ENCODE assay signal across 16 cellular contexts in genomic region chr17:6927290-6927844, GRCh38.
DNase-seq lines count a peak whose midpoint lies in the region; ATAC-seq and TF ChIP-seq lines count a peak whose summit lies in the region.
"Had no signal": no experiment of that assay in that cellular context is flagged by ENCODE, and none has a peak within 500 bp of the region (broad histone marks: within the 10 kb centered on the region; RNA-seq: fewer than 3 reads in every experiment).

No MANE protein-coding gene starts in this region.

- H3K4me3 ChIP-seq in breast epithelium (no peak overlapping the region), PC-3 (ENCODE audit: low read length) (no peak overlapping the region), fibroblast of lung (replicated peaks in 1 of 4; ENCODE audit: control extremely low read depth in 1 of 4, insufficient read depth in 1 of 4, low read depth in 3 of 4, low read length in 4 of 4) (peak overlapping the region in 1 of 4 experiments; percentile 15)
- H3K4me3 ChIP-seq: esophagus muscularis mucosa, SJSA1, transverse colon had no signal

- H3K36me3 Mint-ChIP-seq in MCF 10A (ENCODE audit: insufficient read depth, unreplicated experiment): no peaks in the 10 kb centered on the region

- peak; percentile 73 for DNase-seq in MCF 10A (ENCODE audit: unreplicated experiment)
- no peak for DNase-seq in breast epithelium (ENCODE audit: low spot score in 2 of 2)
- peak; percentile 49 for DNase-seq in PC-3
- DNase-seq in fibroblast of lung (ENCODE audit: low read depth in 2 of 2): peak; percentile 35 to 93
- no peak for DNase-seq in stimulated activated CD4-positive, alpha-beta T cell treated with anti-CD3 and anti-CD28 coated beads, Interleukin-2, amount 100 ng/mL, for 48 hours
- no peak for DNase-seq in pons (ENCODE audit: low spot score)
- DNase-seq: activated CD4-positive, alpha-beta T cell treated with anti-CD3 and anti-CD28 coated beads for 1 hour; NCI-H1105; NCI-H524; transverse colon had no signal

- H3K4me1 Mint-ChIP-seq in MCF 10A (ENCODE audit: insufficient read depth, unreplicated experiment): peaks cover 16% of the 10 kb centered on the region

- H3K79me2 ChIP-seq in PC-3 (ENCODE audit: low read length) (no peaks in the 10 kb centered on the region), fibroblast of lung (ENCODE audit: control insufficient read depth, insufficient read depth, low read length) (no peaks in the 10 kb centered on the region)

- H3K4me3 Mint-ChIP-seq in MCF 10A (ENCODE audit: unreplicated experiment): no peak overlapping the region
- H3K4me3 Mint-ChIP-seq: central memory CD8-positive, alpha-beta T cell had no signal

- CTCF ChIA-PET in MCF 10A (lab: Yijun Ruan, JAX) (interaction anchor here (0.7 to 1.9 kb wide), 4 partner anchors 13 to 77 kb away, joined by 3 to 8 read pairs (median 5); no protein-coding TSS in a partner anchor), PC-3 (lab: Charles Lee) (no interaction called here)

- H3K4me2 ChIP-seq in PC-3 (ENCODE audit: low read length) (no peak overlapping the region), fibroblast of lung (ENCODE audit: extremely low read depth, insufficient read depth, low read length) (no peak overlapping the region)

- intact Hi-C loops in MCF 10A (cut with micrococcal nuclease) (no loop called here), breast epithelium (cut with DNase I; ENCODE audit: low total_unique reads) (no loop called here), PC-3 (cut with micrococcal nuclease) (no loop called here)

- ATAC-seq in PC-3 (no peak), GM18909 (IDR thresholded peaks at IDR 0.05; ENCODE audit: poor library complexity, unreplicated experiment) (no peak), HG03108 (IDR thresholded peaks at IDR 0.05; ENCODE audit: unreplicated experiment) (no peak)

- BruUV-seq in MCF 10A (replicated peaks; lab: Mats Ljungman, UMichigan): no TSS peak
- no TSS peak for BruUV-seq in PC-3 (replicated peaks; lab: Mats Ljungman, UMichigan)

- no peaks in the 10 kb centered on the region for H3K27me3 ChIP-seq in breast epithelium
- H3K27me3 ChIP-seq in PC-3 (ENCODE audit: low read length): no peaks in the 10 kb centered on the region
- no peaks in the 10 kb centered on the region for H3K27me3 ChIP-seq in fibroblast of lung (ENCODE audit: control insufficient read depth, insufficient read depth, low read length)
- H3K27me3 ChIP-seq: SJSA1, transverse colon had no signal

- H2AFZ ChIP-seq in PC-3 (ENCODE audit: low read length) (no peak overlapping the region), fibroblast of lung (ENCODE audit: low read length) (no peak overlapping the region)

- no peaks in the 10 kb centered on the region for H3K36me3 ChIP-seq in breast epithelium
- no peaks in the 10 kb centered on the region for H3K36me3 ChIP-seq in PC-3 (ENCODE audit: low read depth, low read length)
- no peaks in the 10 kb centered on the region for H3K36me3 ChIP-seq in fibroblast of lung (ENCODE audit: control insufficient read depth, insufficient read depth, low read length)
- H3K36me3 ChIP-seq: esophagus muscularis mucosa, SJSA1, transverse colon had no signal

- POLR2A ChIA-PET in MCF 10A (lab: Yijun Ruan, JAX) (interaction anchor here (0.5 to 2.2 kb wide), 13 partner anchors 8 to 1932 kb away, joined by 3 to 12 read pairs (median 3); partner anchors contain the start of genes CTDNEP1 and SLC16A13), PC-3 (lab: Charles Lee; ENCODE audit: unreplicated experiment) (interaction anchor here (0.6 kb wide), 1 partner anchor 25 kb away, joined by 3 read pairs; no protein-coding TSS in a partner anchor)

- H3K27ac Mint-ChIP-seq in MCF 10A (ENCODE audit: low read depth, unreplicated experiment): peak overlapping the region; percentile 51
- H3K27ac Mint-ChIP-seq: activated T-helper 2 cell treated with anti-CD3 and anti-CD28 coated beads, Interferon-gamma antibody, Interleukin-2, Interleukin-4, amounts not matched to agents 10 μg/mL and 5 μg/mL and 100 μg/mL, durations not matched to agents 14 hours and 24 hours and 36 hours had no signal

- no peaks in the 10 kb centered on the region for H3K9me3 Mint-ChIP-seq in MCF 10A (ENCODE audit: unreplicated experiment)
- H3K9me3 Mint-ChIP-seq: central memory CD8-positive, alpha-beta T cell had no signal

- no peaks in the 10 kb centered on the region for H3K4me1 ChIP-seq in breast epithelium
- H3K4me1 ChIP-seq in PC-3 (ENCODE audit: insufficient read depth, low read length): no peaks in the 10 kb centered on the region
- H3K4me1 ChIP-seq in fibroblast of lung (ENCODE audit: control insufficient read depth, extremely low read depth, insufficient read depth, low read length): peaks cover 3% of the 10 kb centered on the region
- H3K4me1 ChIP-seq: esophagus muscularis mucosa, SJSA1, transverse colon had no signal

- TF ChIP-seq CTCF in MCF 10A (IDR thresholded peaks at IDR 0.05; ENCODE audit: unreplicated experiment) (no peak), breast epithelium (IDR thresholded peaks at IDR 0.05) (no peak), PC-3 (conservative IDR thresholded peaks at IDR 0.05; ENCODE audit: low read depth, low read length) (no peak), fibroblast of lung (conservative IDR thresholded peaks at IDR 0.05 in 1 of 2, IDR thresholded peaks at IDR 0.05 in 1 of 2; ENCODE audit: low read depth in 1 of 2, low read length in 2 of 2) (no peak)

- no peaks in the 10 kb centered on the region for H4K20me1 ChIP-seq in PC-3 (ENCODE audit: low read length)
- no peaks in the 10 kb centered on the region for H4K20me1 ChIP-seq in fibroblast of lung (ENCODE audit: control insufficient read depth, extremely low read depth, insufficient read depth, low read length)

- H3F3A ChIP-seq in PC-3 (ENCODE audit: low read length, unreplicated experiment): no peaks in the 10 kb centered on the region

- H3K27ac ChIP-seq in breast epithelium (no peak overlapping the region), PC-3 (ENCODE audit: low read length) (no peak overlapping the region), fibroblast of lung (ENCODE audit: insufficient read depth, low read length) (no peak overlapping the region)
- H3K27ac ChIP-seq: esophagus muscularis mucosa, SJSA1, transverse colon had no signal

- H3K9me3 ChIP-seq in breast epithelium (no peaks in the 10 kb centered on the region), PC-3 (ENCODE audit: low read length) (no peaks in the 10 kb centered on the region), fibroblast of lung (ENCODE audit: control insufficient read depth, insufficient read depth, low read depth, low read length) (no peaks in the 10 kb centered on the region)
- H3K9me3 ChIP-seq: esophagus muscularis mucosa, SJSA1, transverse colon had no signal

- H3K9me2 ChIP-seq in PC-3 (replicated peaks; ENCODE audit: low read length): no peaks in the 10 kb centered on the region

- H3K9ac ChIP-seq in PC-3 (ENCODE audit: low read length) (no peak overlapping the region), fibroblast of lung (ENCODE audit: insufficient read depth, low read length) (no peak overlapping the region)

- TF ChIP-seq POLR2A in breast epithelium (IDR thresholded peaks at IDR 0.05): no peak

- no peaks in the 10 kb centered on the region for H3K27me3 Mint-ChIP-seq in MCF 10A (ENCODE audit: insufficient read depth, unreplicated experiment)
- H3K27me3 Mint-ChIP-seq: central memory CD8-positive, alpha-beta T cell had no signal

Comparison
In these comparisons a context has a peak if more than half of its experiments do, and no peak if none do; other contexts are left out.
1. DNase-seq: peak in MCF 10A (single experiment), PC-3 (single experiment) and fibroblast of lung (2 of 2); none in breast epithelium (0 of 2), stimulated activated CD4-positive, alpha-beta T cell treated with anti-CD3 and anti-CD28 coated beads, Interleukin-2, amount 100 ng/mL, for 48 hours (0 of 2) and pons (single experiment).